Comparison of ENCODE assay signal across 29 cellular contexts in genomic region chr17:33753452-33753851, GRCh38.
DNase-seq lines count a peak whose midpoint lies in the region; ATAC-seq and TF ChIP-seq lines count a peak whose summit lies in the region.
"Had no signal": no experiment of that assay in that cellular context is flagged by ENCODE, and none has a peak within 500 bp of the region (broad histone marks: within the 10 kb centered on the region; RNA-seq: fewer than 3 reads in every experiment).

No MANE protein-coding gene starts in this region.

- peaks cover 3% of the 10 kb centered on the region for H3K9me3 Mint-ChIP-seq in activated CD4-positive, alpha-beta T cell treated with anti-CD3 and anti-CD28 coated beads for 36 hours (ENCODE audit: low read depth)
- peaks cover 6% of the 10 kb centered on the region for H3K9me3 Mint-ChIP-seq in MCF 10A (ENCODE audit: unreplicated experiment)

- ATAC-seq in activated CD4-positive, alpha-beta T cell treated with anti-CD3 and anti-CD28 coated beads for 36 hours, result peak; percentile 55
- ATAC-seq in aorta (ENCODE audit: low FRiP score) (no peak), GM18858 (IDR thresholded peaks at IDR 0.05; ENCODE audit: unreplicated experiment) (no peak)
- ATAC-seq: gastrocnemius medialis; naive thymus-derived CD8-positive, alpha-beta T cell; Panc1; psoas muscle had no signal

- peaks cover 15% of the 10 kb centered on the region for H3K9me3 ChIP-seq in aorta (ENCODE audit: control insufficient read depth, low read length)
- H3K9me3 ChIP-seq: gastrocnemius medialis, psoas muscle had no signal

- POLR2A ChIA-PET in activated CD4-positive, alpha-beta T cell treated with anti-CD3 and anti-CD28 coated beads for 36 hours (lab: Charles Lee), result no interaction called here
- POLR2A ChIA-PET in MCF 10A (lab: Yijun Ruan, JAX), result no interaction called here

- no peak for TF ChIP-seq CTCF in MCF 10A (IDR thresholded peaks at IDR 0.05; ENCODE audit: unreplicated experiment)

- intact Hi-C loops in activated CD4-positive, alpha-beta T cell treated with anti-CD3 and anti-CD28 coated beads for 36 hours (cut with DNase I, micrococcal nuclease), result no loop called here
- intact Hi-C loops in aorta (cut with DNase I), result no loop called here
- intact Hi-C loops in MCF 10A (cut with micrococcal nuclease), result loop anchor here (5.0 to 10.0 kb wide), 3 partner anchors 729 to 1499 kb away; no protein-coding TSS in a partner anchor

- CTCF ChIA-PET in activated CD4-positive, alpha-beta T cell treated with anti-CD3 and anti-CD28 coated beads for 36 hours (lab: Charles Lee), result interaction anchor here (0.9 to 1.0 kb wide), 2 partner anchors 14 to 235 kb away, joined by 3 to 4 read pairs; no protein-coding TSS in a partner anchor
- CTCF ChIA-PET in MCF 10A (lab: Yijun Ruan, JAX), result interaction anchor here (0.5 to 5.5 kb wide), 8 partner anchors 14 to 1291 kb away, joined by 3 to 26 read pairs (median 4); no protein-coding TSS in a partner anchor

- H3K27ac ChIP-seq in aorta (ENCODE audit: low read depth in 1 of 2, low read length in 2 of 2), result no peak overlapping the region
- H3K27ac ChIP-seq: ascending aorta, gastrocnemius medialis, hepatocyte, psoas muscle, stomach had no signal

- H3K36me3 ChIP-seq in aorta (ENCODE audit: control insufficient read depth in 1 of 2, insufficient read depth in 2 of 2, low read length in 1 of 2), result no peaks in the 10 kb centered on the region
- H3K36me3 ChIP-seq: ascending aorta, gastrocnemius medialis, stomach had no signal

- peaks cover 30% of the 10 kb centered on the region for H3K27me3 Mint-ChIP-seq in activated CD4-positive, alpha-beta T cell treated with anti-CD3 and anti-CD28 coated beads for 36 hours
- H3K27me3 Mint-ChIP-seq in MCF 10A (ENCODE audit: insufficient read depth, unreplicated experiment), result no peaks in the 10 kb centered on the region

- no peak overlapping the region for H3K4me3 Mint-ChIP-seq in activated CD4-positive, alpha-beta T cell treated with anti-CD3 and anti-CD28 coated beads for 36 hours
- no peak overlapping the region for H3K4me3 Mint-ChIP-seq in MCF 10A (ENCODE audit: unreplicated experiment)
- H3K4me3 Mint-ChIP-seq: activated B cell treated with CpG ODN at 0.5 μM for 24 hours; activated naive CD8-positive, alpha-beta T cell treated with anti-CD3 and anti-CD28 coated beads, Interleukin-2, amount 10 ng/mL, durations not matched to agents 7 days and 5 days; CD4-positive, alpha-beta memory T cell; H9; naive thymus-derived CD8-positive, alpha-beta T cell had no signal

- H3K27ac Mint-ChIP-seq in activated CD4-positive, alpha-beta T cell treated with anti-CD3 and anti-CD28 coated beads for 36 hours, result no peak overlapping the region
- H3K27ac Mint-ChIP-seq in MCF 10A (ENCODE audit: low read depth, unreplicated experiment), result no peak overlapping the region
- H3K27ac Mint-ChIP-seq: activated B cell treated with CpG ODN at 0.5 μM for 24 hours; activated naive CD8-positive, alpha-beta T cell treated with anti-CD3 and anti-CD28 coated beads, Interleukin-2, amount 10 ng/mL, durations not matched to agents 7 days and 5 days; CD4-positive, alpha-beta memory T cell; naive thymus-derived CD8-positive, alpha-beta T cell had no signal

- H3K4me1 ChIP-seq in aorta (ENCODE audit: control insufficient read depth in 1 of 2, insufficient read depth in 2 of 2, low read length in 2 of 2), result no peaks in the 10 kb centered on the region
- H3K4me1 ChIP-seq: ascending aorta, gastrocnemius medialis, psoas muscle had no signal

- H3K4me1 Mint-ChIP-seq in activated CD4-positive, alpha-beta T cell treated with anti-CD3 and anti-CD28 coated beads for 36 hours, result peaks cover 5% of the 10 kb centered on the region
- H3K4me1 Mint-ChIP-seq in MCF 10A (ENCODE audit: insufficient read depth, unreplicated experiment), result no peaks in the 10 kb centered on the region

- no peak for DNase-seq in activated CD4-positive, alpha-beta T cell treated with anti-CD3 and anti-CD28 coated beads for 36 hours
- no peak for DNase-seq in activated CD4-positive, alpha-beta T cell treated with anti-CD3 and anti-CD28 coated beads for 4 hours
- DNase-seq in NAMALWA (ENCODE audit: low spot score), result peak; percentile 62
- peak; percentile 5 for DNase-seq in RPMI7951 (ENCODE audit: low read depth)
- no peak for DNase-seq in NCI-H2107 treated with DMSO at 0.1 percent for 48 hours (lab: John Stamatoyannopoulos, UW; ENCODE audit: unreplicated experiment)
- no peak for DNase-seq in aorta
- DNase-seq in MCF 10A (ENCODE audit: unreplicated experiment), result no peak
- DNase-seq: activated B cell treated with CpG ODN at 0.5 μM for 24 hours; activated gamma-delta T cell treated with Interleukin-2 at 50 U/mL for 16 hours; activated naive CD8-positive, alpha-beta T cell treated with anti-CD3 and anti-CD28 coated beads, Interleukin-2, amount 10 ng/mL, durations not matched to agents 7 days and 5 days; activated T-cell treated with anti-CD3 and anti-CD28 coated beads, Interleukin-2, amount 50 U/mL, for 48 hours; CD4-positive, alpha-beta memory T cell; gastrocnemius medialis; H9; naive thymus-derived CD8-positive, alpha-beta T cell; NCI-H1105 treated with DMSO at 0.1 percent for 48 hours; NCI-H187 treated with DMSO at 0.1 percent for 48 hours; NCI-H345; NCI-H82; occipital lobe; psoas muscle; stimulated activated CD4-positive, alpha-beta T cell treated with anti-CD3 and anti-CD28 coated beads, Interleukin-4, amount 100 ng/mL, for 1 hour; stomach; T1000 had no signal

- H3K27me3 ChIP-seq in aorta (ENCODE audit: control insufficient read depth in 1 of 2, insufficient read depth in 2 of 2, low read length in 1 of 2), result peaks cover 0 to 1% of the 10 kb centered on the region in 2 donors
- H3K27me3 ChIP-seq: ascending aorta had no signal

- BruUV-seq in MCF 10A (replicated peaks; lab: Mats Ljungman, UMichigan), result no TSS peak

- no peak overlapping the region for H3K4me3 ChIP-seq in aorta (ENCODE audit: low read length in 2 of 2)
- H3K4me3 ChIP-seq: ascending aorta, gastrocnemius medialis, hepatocyte, lung, psoas muscle, stomach had no signal

- 66 to 68% methylated on average over 7 of the region's 7 CpGs for WGBS in aorta, 2 donors

- H3K36me3 Mint-ChIP-seq in activated CD4-positive, alpha-beta T cell treated with anti-CD3 and anti-CD28 coated beads for 36 hours (ENCODE audit: low read depth), result no peaks in the 10 kb centered on the region
- peaks cover 7% of the 10 kb centered on the region for H3K36me3 Mint-ChIP-seq in MCF 10A (ENCODE audit: insufficient read depth, unreplicated experiment)
- H3K36me3 Mint-ChIP-seq: activated naive CD8-positive, alpha-beta T cell treated with anti-CD3 and anti-CD28 coated beads, Interleukin-2, amount 10 ng/mL, durations not matched to agents 7 days and 5 days; CD4-positive, alpha-beta memory T cell had no signal

Comparison
In these comparisons a context has a peak if more than half of its experiments do, and no peak if none do; other contexts are left out.
1. DNase-seq: peak in NAMALWA (single experiment) and RPMI7951 (single experiment); none in activated CD4-positive, alpha-beta T cell treated with anti-CD3 and anti-CD28 coated beads for 36 hours (single experiment), activated CD4-positive, alpha-beta T cell treated with anti-CD3 and anti-CD28 coated beads for 4 hours (0 of 2), NCI-H2107 treated with DMSO at 0.1 percent for 48 hours (single experiment), aorta (0 of 2) and MCF 10A (single experiment).